ENCODE assay signal across 20 cellular contexts in genomic region chr4:15799703-15800102, GRCh38. TPM values are rescaled to one million over a fixed set of nuclear protein-coding genes. Genes with fewer than 3 reads are reported as not detected.
DNase-seq lines count a peak whose midpoint lies in the region; ATAC-seq and TF ChIP-seq lines count a peak whose summit lies in the region.
"Had no signal": no experiment of that assay in that cellular context is flagged by ENCODE, and none has a peak within 500 bp of the region (broad histone marks: within the 10 kb centered on the region; RNA-seq: fewer than 3 reads in every experiment).

No MANE protein-coding gene starts in this region.

- H3K9ac ChIP-seq in DND-41 (ENCODE audit: low read depth, low read length) (no peak overlapping the region), Loucy (ENCODE audit: low read depth, low read length, poor library complexity, severe bottlenecking) (no peak overlapping the region)

- H3K36me3 Mint-ChIP-seq in activated T-helper 2 cell treated with anti-CD3 and anti-CD28 coated beads, Interferon-gamma antibody, Interleukin-2, Interleukin-4, amounts not matched to agents 10 μg/mL and 5 μg/mL and 100 μg/mL, durations not matched to agents 14 hours and 24 hours and 36 hours (ENCODE audit: low read depth): peaks cover 72% of the 10 kb centered on the region

- H3K9me3 ChIP-seq in DND-41 (ENCODE audit: insufficient read depth, low read length, severe bottlenecking): no peaks in the 10 kb centered on the region
- no peaks in the 10 kb centered on the region for H3K9me3 ChIP-seq in Loucy (ENCODE audit: insufficient read depth, low read depth, low read length)
- H3K9me3 ChIP-seq in gastrocnemius medialis: no peaks in the 10 kb centered on the region
- H3K9me3 ChIP-seq: SJSA1 had no signal

- ATAC-seq in DND-41 (ENCODE audit: insufficient read depth, low read depth) (peak; percentile 48; the same call in 2 of the 3 replicates), gastrocnemius medialis (peak in 1 of 2 donors; percentile 23), GM18907 (IDR thresholded peaks at IDR 0.05; ENCODE audit: unreplicated experiment) (no peak), HG03342 (IDR thresholded peaks at IDR 0.05; ENCODE audit: unreplicated experiment) (no peak)
- ATAC-seq: HepG2, Panc1 had no signal

- intact Hi-C loops in activated T-helper 2 cell treated with anti-CD3 and anti-CD28 coated beads, Interferon-gamma antibody, Interleukin-2, Interleukin-4, amounts not matched to agents 10 μg/mL and 5 μg/mL and 100 μg/mL, durations not matched to agents 14 hours and 24 hours and 36 hours (cut with micrococcal nuclease): loop anchor here (5.0 to 10.0 kb wide), 2 partner anchors 142 to 435 kb away; partner anchors contain the start of gene FBXL5
- intact Hi-C loops in gastrocnemius medialis (cut with DNase I; ENCODE audit: low total_unique reads): loop anchor here (5.0 to 10.0 kb wide), 5 partner anchors 142 to 797 kb away; partner anchors contain the start of genes CPEB2, FBXL5 and TAPT1

- TF ChIP-seq CTCF in DND-41 (IDR thresholded peaks at IDR 0.05; ENCODE audit: borderline replicate concordance, extremely low read depth, low read length, poor library complexity, severe bottlenecking) (no peak), Loucy (conservative IDR thresholded peaks at IDR 0.05; ENCODE audit: low read length) (no peak), gastrocnemius medialis (IDR thresholded peaks at IDR 0.05 in 4 of 5, conservative IDR thresholded peaks at IDR 0.05 in 1 of 5) (no peak)

- no peak for TF ChIP-seq POLR2A in gastrocnemius medialis (IDR thresholded peaks at IDR 0.05)

- H3K79me2 ChIP-seq in DND-41 (ENCODE audit: insufficient read depth, low read length) (peaks cover 100% of the 10 kb centered on the region), Loucy (ENCODE audit: insufficient read depth, low read length) (peaks cover 9% of the 10 kb centered on the region; the same call in 1 of the 2 replicates)

- in situ Hi-C loops in gastrocnemius medialis (cut with MboI; ENCODE audit: low sequenced_read_pairs in 4 of 4): loop anchor here in 3 of 4 donors (10.0 to 25.0 kb wide), 4 partner anchors 155 to 463 kb away; no protein-coding TSS in a partner anchor

- H3K27me3 ChIP-seq in DND-41 (ENCODE audit: insufficient read depth, low read length, poor library complexity): no peaks in the 10 kb centered on the region
- no peaks in the 10 kb centered on the region for H3K27me3 ChIP-seq in Loucy (ENCODE audit: insufficient read depth, low read length, poor library complexity, severe bottlenecking)
- H3K27me3 ChIP-seq in gastrocnemius medialis: no peaks in the 10 kb centered on the region
- H3K27me3 ChIP-seq: SJSA1 had no signal

- no peaks in the 10 kb centered on the region for H3K27me3 Mint-ChIP-seq in activated T-helper 2 cell treated with anti-CD3 and anti-CD28 coated beads, Interferon-gamma antibody, Interleukin-2, Interleukin-4, amounts not matched to agents 10 μg/mL and 5 μg/mL and 100 μg/mL, durations not matched to agents 14 hours and 24 hours and 36 hours (ENCODE audit: low read depth)

- H3K4me3 Mint-ChIP-seq in activated T-helper 2 cell treated with anti-CD3 and anti-CD28 coated beads, Interferon-gamma antibody, Interleukin-2, Interleukin-4, amounts not matched to agents 10 μg/mL and 5 μg/mL and 100 μg/mL, durations not matched to agents 14 hours and 24 hours and 36 hours (ENCODE audit: low read depth): no peak overlapping the region

- H3K4me1 ChIP-seq in DND-41 (ENCODE audit: insufficient read depth, low read length) (peaks cover 65% of the 10 kb centered on the region), Loucy (ENCODE audit: insufficient read depth, low read length, poor library complexity, severe bottlenecking) (peaks cover 22% of the 10 kb centered on the region), gastrocnemius medialis (peaks cover 41 to 58% of the 10 kb centered on the region in 2 donors)
- H3K4me1 ChIP-seq: SJSA1 had no signal

- peaks cover 66% of the 10 kb centered on the region for H3K4me1 Mint-ChIP-seq in activated T-helper 2 cell treated with anti-CD3 and anti-CD28 coated beads, Interferon-gamma antibody, Interleukin-2, Interleukin-4, amounts not matched to agents 10 μg/mL and 5 μg/mL and 100 μg/mL, durations not matched to agents 14 hours and 24 hours and 36 hours (ENCODE audit: low read depth)

- peak overlapping the region; percentile 36 for H3K27ac Mint-ChIP-seq in activated T-helper 2 cell treated with anti-CD3 and anti-CD28 coated beads, Interferon-gamma antibody, Interleukin-2, Interleukin-4, amounts not matched to agents 10 μg/mL and 5 μg/mL and 100 μg/mL, durations not matched to agents 14 hours and 24 hours and 36 hours

- H2AFZ ChIP-seq in DND-41 (ENCODE audit: low read depth, low read length) (no peak overlapping the region), Loucy (ENCODE audit: low read length) (no peak overlapping the region)

- no peak overlapping the region for H3K4me2 ChIP-seq in DND-41 (ENCODE audit: insufficient read depth, low read length)
- H3K4me2 ChIP-seq in Loucy (ENCODE audit: low read depth, low read length, poor library complexity, severe bottlenecking): peak overlapping the region; percentile 41

- H3K36me3 ChIP-seq in DND-41 (ENCODE audit: insufficient read depth, low read length): peaks cover 72% of the 10 kb centered on the region
- no peaks in the 10 kb centered on the region for H3K36me3 ChIP-seq in Loucy (ENCODE audit: insufficient read depth, low read length)
- H3K36me3 ChIP-seq in gastrocnemius medialis: no peaks in the 10 kb centered on the region
- H3K36me3 ChIP-seq: SJSA1 had no signal

- H3F3A ChIP-seq in Loucy (ENCODE audit: low read depth): 0 out of 2 replicates have a peak, but pooled peaks cover 6% of the 10 kb centered on the region

- H3K27ac ChIP-seq in DND-41 (ENCODE audit: low read length) (peak overlapping the region; percentile 6), gastrocnemius medialis (peak overlapping the region; percentile 27 to 86 (median 83))
- H3K27ac ChIP-seq: SJSA1 had no signal

- H3K4me3 ChIP-seq in DND-41 (ENCODE audit: low read depth in 1 of 2, low read length in 2 of 2) (no peak overlapping the region), Loucy (ENCODE audit: low read length, poor library complexity, severe bottlenecking) (no peak overlapping the region), gastrocnemius medialis (no peak overlapping the region)
- H3K4me3 ChIP-seq: SJSA1 had no signal

- no peaks in the 10 kb centered on the region for H3K9me2 ChIP-seq in Loucy (replicated peaks; ENCODE audit: low read depth, low read length)

- DNase-seq in DND-41 (no peak), gastrocnemius medialis (no peak), NCI-H2227 (lab: John Stamatoyannopoulos, UW; ENCODE audit: unreplicated experiment) (no peak)
- DNase-seq in activated T-helper 2 cell treated with anti-CD3 and anti-CD28 coated beads, Interferon-gamma antibody, Interleukin-2, Interleukin-4, amounts not matched to agents 10 μg/mL and 5 μg/mL and 100 μg/mL, durations not matched to agents 14 hours and 24 hours and 36 hours (ENCODE audit: low spot score): no peak
- no peak for DNase-seq in stimulated activated CD4-positive, alpha-beta T cell treated with anti-CD3 and anti-CD28 coated beads, Interleukin-2, amount 100 ng/mL, for 48 hours
- DNase-seq: ACHN, DMS 273 treated with DMSO at 0.1 percent for 48 hours, GDM1, KBM-7, MV-4-11, NCI-H1417, NCI-H187 treated with DMSO at 0.1 percent for 48 hours, NCI-H526, SW 1271 had no signal

- H3K9me3 Mint-ChIP-seq in activated T-helper 2 cell treated with anti-CD3 and anti-CD28 coated beads, Interferon-gamma antibody, Interleukin-2, Interleukin-4, amounts not matched to agents 10 μg/mL and 5 μg/mL and 100 μg/mL, durations not matched to agents 14 hours and 24 hours and 36 hours: no peaks in the 10 kb centered on the region

- H4K20me1 ChIP-seq in DND-41 (ENCODE audit: insufficient read depth, low read length) (peaks cover 69% of the 10 kb centered on the region), Loucy (ENCODE audit: insufficient read depth, low read length, poor library complexity, severe bottlenecking) (no peaks in the 10 kb centered on the region)

RNA-seq across cellular contexts. Expression of gene CD38, which starts 21.6 kb away (rescaled TPM):
- 75.3 and 87.1 TPM in 2 replicates for total RNA-seq in activated T-helper 2 cell treated with anti-CD3 and anti-CD28 coated beads, Interferon-gamma antibody, Interleukin-2, Interleukin-4, amounts not matched to agents 10 μg/mL and 5 μg/mL and 100 μg/mL, durations not matched to agents 14 hours and 24 hours and 36 hours
- total RNA-seq in gastrocnemius medialis: 1 to 10 TPM in 3 of 4 donors, under 1 TPM in 1; 0.73 to 9.0 (median 2.4) TPM
- total RNA-seq: HepG2 had no signal
